In the genomic region with DNA sequence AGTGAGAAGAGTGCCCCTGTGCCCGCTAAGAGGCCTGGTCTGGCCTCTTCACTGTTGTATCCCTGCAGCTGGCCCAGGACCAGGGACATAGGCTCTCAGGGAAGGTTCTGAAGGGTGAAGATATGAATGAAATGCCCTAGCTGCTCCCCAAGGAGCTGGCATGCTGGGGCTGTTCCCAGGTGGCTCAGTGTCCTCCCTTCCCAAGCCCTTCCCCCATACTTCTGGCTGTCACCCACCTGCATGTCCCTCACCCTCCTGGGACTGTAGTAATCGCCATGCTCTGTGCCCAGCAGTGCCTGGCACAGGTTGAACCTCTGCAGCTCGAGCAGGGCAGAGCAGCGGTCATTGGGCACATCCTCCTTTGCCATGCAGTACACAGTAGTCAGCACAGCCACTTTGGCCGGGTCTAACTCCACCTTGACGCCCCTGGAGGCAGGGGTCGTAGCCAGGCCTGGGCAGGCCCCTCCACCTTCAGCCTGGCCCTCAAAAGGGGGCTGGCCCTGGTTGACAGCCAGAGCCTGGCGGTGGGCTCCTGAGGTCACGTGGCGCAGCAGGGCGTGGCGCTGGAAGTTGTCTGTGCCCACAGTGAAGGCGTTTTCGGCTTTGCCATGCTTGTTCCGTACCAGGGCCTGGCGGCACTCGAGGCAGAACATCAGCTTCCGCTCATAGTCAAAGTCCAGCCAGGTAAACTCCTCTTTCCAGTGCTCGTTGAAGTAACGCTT, we compare ENCODE assay signal across 27 cellular contexts. TPM values are rescaled to one million over a fixed set of nuclear protein-coding genes. Genes with fewer than 3 reads are reported as not detected.
"Had no signal": no experiment of that assay in that cellular context is flagged by ENCODE, and none has a peak within 500 bp of the region (broad histone marks: within the 10 kb centered on the region; RNA-seq: fewer than 3 reads in every experiment).

No MANE protein-coding gene starts in this region.

- DNase-seq: hippocampal formation; kidney glomerular epithelial cell; left cardiac atrium; lower lobe of right lung; mammary epithelial cell; mesenchymal stem cell; naive thymus-derived CD8-positive, alpha-beta T cell; nucleus accumbens; right lobe of liver; stimulated activated CD4-positive, alpha-beta T cell treated with anti-CD3 and anti-CD28 coated beads, Interleukin-1b, Interleukin-23, amount 100 ng/mL, for 48 hours; stimulated activated CD4-positive, alpha-beta T cell treated with anti-CD3 and anti-CD28 coated beads, Interleukin-2, amount 100 ng/mL, for 48 hours; stimulated activated CD4-positive, alpha-beta T cell treated with anti-CD3 and anti-CD28 coated beads, Interleukin-4, amount 100 ng/mL, for 4 hours; stimulated activated CD8-positive, alpha-beta memory T cell treated with anti-CD3 and anti-CD28 coated beads, Interleukin-4, amount 100 ng/mL, for 48 hours; stimulated activated naive CD4-positive, alpha-beta T cell treated with Interleukin-2 at 50 U/mL for 16 hours; stimulated activated naive CD8-positive, alpha-beta T cell treated with anti-CD3 and anti-CD28 coated beads, Interleukin-15, amount 100 ng/mL, for 72 hours; substantia nigra; testis; thyroid gland; transverse colon had no signal

- H3K36me3 ChIP-seq: lower lobe of right lung, right atrium auricular region, right lobe of liver, thyroid gland, transverse colon, vagina had no signal

- H3K27ac ChIP-seq: lower lobe of right lung, right atrium auricular region, right lobe of liver, testis, thyroid gland, transverse colon, upper lobe of left lung, vagina had no signal

- H3K27me3 ChIP-seq: right atrium auricular region, right lobe of liver, testis, thyroid gland, upper lobe of left lung, vagina had no signal

- H3K9me3 ChIP-seq: lower lobe of right lung, right atrium auricular region, right lobe of liver, testis, thyroid gland, transverse colon, upper lobe of left lung, vagina had no signal

- H3K4me3 ChIP-seq: lower lobe of right lung, right atrium auricular region, right lobe of liver, smooth muscle cell, testis, thyroid gland, transverse colon, upper lobe of left lung, vagina had no signal

- ATAC-seq: left cardiac atrium; left lobe of liver; lower lobe of right lung; naive thymus-derived CD8-positive, alpha-beta T cell; right lobe of liver; stimulated activated memory B cell treated with anti-CD40 and anti-IgM and Interleukin-4, amounts not matched to agents 10 μg/mL and 1 μg/mL and 100 μg/mL, for 72 hours; stimulated activated naive CD8-positive, alpha-beta T cell treated with anti-CD3 and anti-CD28 coated beads, Interleukin-15, amount 100 ng/mL, for 72 hours had no signal

- H3K4me2 ChIP-seq: smooth muscle cell had no signal

- H3K4me1 ChIP-seq: lower lobe of right lung, right lobe of liver, thyroid gland, vagina had no signal

- FAIRE-seq: keratinocyte had no signal

RNA-seq across cellular contexts. Expression of a gene that starts 55.5 kb away (rescaled TPM):
- total RNA-seq: pulmonary artery endothelial cell, right atrium auricular region had no signal
